ENCODE assay signal across 11 cellular contexts in the genomic region with DNA sequence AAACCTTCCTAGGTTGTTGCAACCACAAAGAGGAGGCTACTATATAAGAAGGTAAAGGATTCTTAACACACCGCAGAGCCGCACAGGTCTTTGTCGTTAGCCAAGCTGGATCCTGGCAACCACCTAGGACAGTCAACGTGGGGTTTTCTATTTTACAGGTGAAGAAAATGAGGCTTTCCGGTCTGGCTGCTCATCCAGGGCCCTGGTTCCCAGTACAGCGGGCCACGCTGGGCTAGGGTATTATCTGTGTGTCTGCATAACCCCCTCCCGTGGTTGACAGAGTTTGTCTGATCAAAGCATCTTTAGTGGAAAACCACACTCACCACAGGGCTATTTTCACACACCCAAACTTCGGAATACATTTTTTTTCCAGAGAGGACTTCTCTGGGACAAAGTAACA. TPM values are rescaled to one million over a fixed set of nuclear protein-coding genes. Genes with fewer than 3 reads are reported as not detected.
DNase-seq lines count a peak whose midpoint lies in the region; FAIRE-seq and TF ChIP-seq lines count a peak whose summit lies in the region.
"Had no signal": no experiment of that assay in that cellular context is flagged by ENCODE, and none has a peak within 500 bp of the region (broad histone marks: within the 10 kb centered on the region; RNA-seq: fewer than 3 reads in every experiment).

No MANE protein-coding gene starts in this region.

- H3K36me3 ChIP-seq in vagina (no peaks in the 10 kb centered on the region), small intestine (ENCODE audit: control insufficient read depth in 2 of 2, insufficient read depth in 2 of 2, low read length in 2 of 2) (no peaks in the 10 kb centered on the region)
- H3K36me3 ChIP-seq: right atrium auricular region, stomach had no signal

- H3K9me3 ChIP-seq in vagina, result no peaks in the 10 kb centered on the region
- H3K9me3 ChIP-seq in small intestine (ENCODE audit: control insufficient read depth, low read depth), result peaks cover 3% of the 10 kb centered on the region

- no peak for TF ChIP-seq POLR2A in vagina (IDR thresholded peaks at IDR 0.05)

- DNase-seq in OCI-M1 (lab: John Stamatoyannopoulos, UW) (peak; percentile 83), vagina (ENCODE audit: extremely low spot score in 2 of 2) (no peak), small intestine (no peak), SKM-1 (lab: John Stamatoyannopoulos, UW; ENCODE audit: unreplicated experiment) (no peak)
- peak; percentile 22 to 24 for DNase-seq in activated CD4-positive, alpha-beta T cell treated with anti-CD3 and anti-CD28 coated beads, Interleukin-2, amount 50 U/mL, for 4 hours
- peak; percentile 70 for DNase-seq in central memory CD4-positive, alpha-beta T cell
- peak; percentile 23 for DNase-seq in stimulated activated CD4-positive, alpha-beta T cell treated with anti-CD3 and anti-CD28 coated beads, Interleukin-4, amount 100 ng/mL, for 1 hour

- no peak for FAIRE-seq in small intestine (lab: Jason Lieb, UNC)

- peak overlapping the region in 1 of 2 donors; percentile 19 for H3K4me3 ChIP-seq in vagina
- no peak overlapping the region for H3K4me3 ChIP-seq in small intestine (ENCODE audit: low read depth in 1 of 2, low read length in 2 of 2)
- H3K4me3 ChIP-seq: lung, right atrium auricular region, SK-N-MC, stomach had no signal

- H3K27ac ChIP-seq in vagina (no peak overlapping the region), small intestine (ENCODE audit: low read depth in 1 of 2, low read length in 1 of 2) (no peak overlapping the region)
- H3K27ac ChIP-seq: right atrium auricular region, SK-N-MC, stomach had no signal

- 62 to 76% (median 62%) methylated on average over 9 of the region's 9 CpGs for WGBS in small intestine, 3 donors

- intact Hi-C loops in vagina (cut with DNase I), result no loop called here

- H3K27me3 ChIP-seq in vagina, result no peaks in the 10 kb centered on the region
- H3K27me3 ChIP-seq in small intestine (ENCODE audit: control insufficient read depth in 2 of 2, insufficient read depth in 2 of 2, low read length in 2 of 2), result peaks cover 0 to 3% of the 10 kb centered on the region in 2 donors
- H3K27me3 ChIP-seq: right atrium auricular region had no signal

- H3K4me1 ChIP-seq in vagina, result no peaks in the 10 kb centered on the region
- H3K4me1 ChIP-seq in small intestine (ENCODE audit: control insufficient read depth in 2 of 2, insufficient read depth in 1 of 2, low read depth in 1 of 2, low read length in 1 of 2), result no peaks in the 10 kb centered on the region
- H3K4me1 ChIP-seq: right atrium auricular region had no signal

- TF ChIP-seq CTCF in vagina (IDR thresholded peaks at IDR 0.05), result no peak

RNA-seq across cellular contexts. Expression of gene PDE9A, which starts 39.0 kb away (rescaled TPM):
- 9.6 TPM for total RNA-seq in vagina
- polyA plus RNA-seq in small intestine, result 10 to 100 TPM; 34.8 to 96.6 (median 64.3) TPM

Comparison
In these comparisons a context has a peak if more than half of its experiments do, and no peak if none do; other contexts are left out.
1. DNase-seq: peak in OCI-M1 (single experiment), activated CD4-positive, alpha-beta T cell treated with anti-CD3 and anti-CD28 coated beads, Interleukin-2, amount 50 U/mL, for 4 hours (2 of 2), central memory CD4-positive, alpha-beta T cell (single experiment) and stimulated activated CD4-positive, alpha-beta T cell treated with anti-CD3 and anti-CD28 coated beads, Interleukin-4, amount 100 ng/mL, for 1 hour (single experiment); none in vagina (0 of 2), small intestine (single experiment) and SKM-1 (single experiment).